ENCODE assay signal across 8 cellular contexts in genomic region chr6:11381801-11382513, GRCh38.
A peak's percentile ranks its signal among the peaks of the same experiment; 100 is the strongest.
DNase-seq lines count a peak whose midpoint lies in the region; ATAC-seq lines count a peak whose summit lies in the region.

No MANE protein-coding gene starts in this region.

- in situ Hi-C loops in ACHN (cut with HindIII; ENCODE audit: low pct_ligation_motif_present, low pct_unique_long_range_greater_than_20kb, low sequenced_read_pairs), result no loop called here

- H3K4me1 ChIP-seq in effector memory CD4-positive, alpha-beta T cell (ENCODE audit: control insufficient read depth, insufficient read depth, low read length, poor library complexity, severe bottlenecking), result peaks cover 27% of the 10 kb centered on the region

- H3K27me3 ChIP-seq in effector memory CD4-positive, alpha-beta T cell (replicated peaks; ENCODE audit: control insufficient read depth, insufficient read depth, low read length, poor library complexity, severe bottlenecking), result no peaks in the 10 kb centered on the region

- H3K4me3 ChIP-seq in effector memory CD4-positive, alpha-beta T cell (ENCODE audit: insufficient read depth, low read depth, low read length, poor library complexity, severe bottlenecking), result peak overlapping the region; percentile 56

- DNase-seq in activated CD4-positive, CD25-positive, alpha-beta regulatory T cell (lab: John Stamatoyannopoulos, UW), result peak in 3 of 4 experiments; percentile 35 to 55 (median 49)
- peak; percentile 54 to 65 (median 59) for DNase-seq in effector memory CD4-positive, alpha-beta T cell
- peak; percentile 69 for DNase-seq in stimulated activated CD4-positive, alpha-beta T cell treated with anti-CD3 and anti-CD28 coated beads, Interleukin-1b, Interleukin-23, amount 100 ng/mL, for 48 hours
- DNase-seq in putamen (ENCODE audit: low spot score), result no peak
- DNase-seq in NCI-H345 treated with DMSO at 0.1 percent for 48 hours (lab: John Stamatoyannopoulos, UW; ENCODE audit: unreplicated experiment), result no peak
- DNase-seq in ACHN, result no peak

- ATAC-seq in GM19043 (IDR thresholded peaks at IDR 0.05; ENCODE audit: low read depth, unreplicated experiment), result peak; percentile 77
- peak; percentile 75 for ATAC-seq in HG03139 (IDR thresholded peaks at IDR 0.05; ENCODE audit: unreplicated experiment)

- no peaks in the 10 kb centered on the region for H3K9me3 ChIP-seq in effector memory CD4-positive, alpha-beta T cell (ENCODE audit: control insufficient read depth, low read length)

- H3K36me3 ChIP-seq in effector memory CD4-positive, alpha-beta T cell (ENCODE audit: control insufficient read depth, insufficient read depth, low read length), result no peaks in the 10 kb centered on the region

- H3K27ac ChIP-seq in effector memory CD4-positive, alpha-beta T cell (ENCODE audit: insufficient read depth, low read length, poor library complexity, severe bottlenecking), result peak overlapping the region; percentile 84

Comparison
In these comparisons a context has a peak if more than half of its experiments do, and no peak if none do; other contexts are left out.
1. DNase-seq: peak in activated CD4-positive, CD25-positive, alpha-beta regulatory T cell (3 of 4), effector memory CD4-positive, alpha-beta T cell (3 of 3) and stimulated activated CD4-positive, alpha-beta T cell treated with anti-CD3 and anti-CD28 coated beads, Interleukin-1b, Interleukin-23, amount 100 ng/mL, for 48 hours (single experiment); none in putamen (single experiment), NCI-H345 treated with DMSO at 0.1 percent for 48 hours (single experiment) and ACHN (single experiment).